In genomic region chr3:12991861-12992281, GRCh38 we compare ENCODE assay signal across 14 cellular contexts.
A peak's percentile ranks its signal among the peaks of the same experiment; 100 is the strongest.
DNase-seq lines count a peak whose midpoint lies in the region; ATAC-seq and TF ChIP-seq lines count a peak whose summit lies in the region.
"Had no signal": no experiment of that assay in that cellular context is flagged by ENCODE, and none has a peak within 500 bp of the region (broad histone marks: within the 10 kb centered on the region; RNA-seq: fewer than 3 reads in every experiment).

No MANE protein-coding gene starts in this region.

- H3K4me1 ChIP-seq in body of pancreas = peaks cover 44% of the 10 kb centered on the region
- peaks cover 10% of the 10 kb centered on the region for H3K4me1 ChIP-seq in muscle layer of colon (ENCODE audit: insufficient read depth, low read length)

- H3K27me3 ChIP-seq in body of pancreas = no peaks in the 10 kb centered on the region
- H3K27me3 ChIP-seq in muscle layer of colon (ENCODE audit: control insufficient read depth in 1 of 2, insufficient read depth in 2 of 2, low read length in 2 of 2) = no peaks in the 10 kb centered on the region

- CTCF ChIA-PET in HEK293T (lab: Yijun Ruan, JAX) = no interaction called here

- TF ChIP-seq CTCF in body of pancreas (IDR thresholded peaks at IDR 0.05) = no peak
- no peak for TF ChIP-seq CTCF in mesothelial cell of epicardium (IDR thresholded peaks at IDR 0.05; ENCODE audit: unreplicated experiment)

- intact Hi-C loops in body of pancreas (cut with DNase I) = no loop called here

- H3K4me1 Mint-ChIP-seq in IgD-negative memory B cell = peaks cover 38 to 60% (median 57%) of the 10 kb centered on the region in 3 donors
- peaks cover 10% of the 10 kb centered on the region for H3K4me1 Mint-ChIP-seq in mesothelial cell of epicardium

- H3K9ac ChIP-seq in muscle layer of colon (ENCODE audit: low read length) = no peak overlapping the region

- 0 to 29% methylated on average over 5 to 7 of the region's 9 CpGs for WGBS in body of pancreas, 2 donors

- DNase-seq in body of pancreas = peak; percentile 66 to 86 (median 76)
- no peak for DNase-seq in mesothelial cell of epicardium (ENCODE audit: low spot score in 2 of 2, unreplicated experiment in 2 of 2)
- no peak for DNase-seq in HEK293T (ENCODE audit: extremely low spot score)
- no peak for DNase-seq in T-helper 9 cell
- DNase-seq: activated CD4-positive, alpha-beta T cell treated with anti-CD3 and anti-CD28 coated beads, Interleukin-2, amount 50 U/mL, for 48 hours; erythroblast; Kasumi-1; NCI-H187; NCI-H510A had no signal

- H3K4me3 Mint-ChIP-seq in IgD-negative memory B cell (peak overlapping the region in 3 of 4 donors; percentile 1 to 80 (median 55)), mesothelial cell of epicardium (no peak overlapping the region)

- H3K4me3 ChIP-seq in body of pancreas = no peak overlapping the region
- no peak overlapping the region for H3K4me3 ChIP-seq in muscle layer of colon (ENCODE audit: low read depth in 1 of 2, low read length in 2 of 2)
- H3K4me3 ChIP-seq: psoas muscle had no signal

- no peaks in the 10 kb centered on the region for H3K36me3 ChIP-seq in body of pancreas (replicated peaks in 1 of 2; ENCODE audit: insufficient read depth in 1 of 2, low read depth in 2 of 2)
- no peaks in the 10 kb centered on the region for H3K36me3 ChIP-seq in muscle layer of colon (ENCODE audit: insufficient read depth, low read length)

- TF ChIP-seq POLR2A in body of pancreas (IDR thresholded peaks at IDR 0.05) = peak; percentile 19 to 66 (median 43)

- H3K27me3 Mint-ChIP-seq in IgD-negative memory B cell = no peaks in the 10 kb centered on the region
- H3K27me3 Mint-ChIP-seq in mesothelial cell of epicardium (ENCODE audit: low read depth) = peaks cover 9% of the 10 kb centered on the region

- H3K27ac ChIP-seq in body of pancreas = peak overlapping the region; percentile 71 to 90 (median 85)
- peak overlapping the region; percentile 24 for H3K27ac ChIP-seq in muscle layer of colon (ENCODE audit: low read depth, low read length)
- peak overlapping the region; percentile 20 for H3K27ac ChIP-seq in temporal lobe (ENCODE audit: low read depth, low read length)

- H3K9me3 ChIP-seq in body of pancreas (no peaks in the 10 kb centered on the region), muscle layer of colon (ENCODE audit: low read length) (no peaks in the 10 kb centered on the region)
- H3K9me3 ChIP-seq: psoas muscle had no signal

- peak overlapping the region in 1 of 3 donors; percentile 7 for H3K27ac Mint-ChIP-seq in IgD-negative memory B cell
- no peak overlapping the region for H3K27ac Mint-ChIP-seq in mesothelial cell of epicardium

- ATAC-seq in body of pancreas = peak; percentile 54

- POLR2A ChIA-PET in HEK293T (lab: Yijun Ruan, JAX) = no interaction called here

- H3K36me3 Mint-ChIP-seq in IgD-negative memory B cell (peaks cover 7% of the 10 kb centered on the region), mesothelial cell of epicardium (peaks cover 6% of the 10 kb centered on the region)

- H3K9me3 Mint-ChIP-seq in IgD-negative memory B cell = peaks cover 0 to 3% (median 0%) of the 10 kb centered on the region in 3 donors
- H3K9me3 Mint-ChIP-seq in mesothelial cell of epicardium = peaks cover 6% of the 10 kb centered on the region
- H3K9me3 Mint-ChIP-seq: CD14-positive monocyte had no signal

TF ChIP-seq in HEK293T, 16 proteins besides CTCF, POLR2A, EP300 and RAD21:
- TF ChIP-seq SUZ12 (IDR thresholded peaks at IDR 0.05) (no peak), BHLHE40 (IDR thresholded peaks at IDR 0.05; ENCODE audit: borderline replicate concordance) (no peak), FOXM1 (IDR thresholded peaks at IDR 0.05; ENCODE audit: borderline replicate concordance) (no peak), CTBP1 (IDR thresholded peaks at IDR 0.05; ENCODE audit: borderline replicate concordance) (no peak), ELF4 (IDR thresholded peaks at IDR 0.05) (no peak), ARNT (IDR thresholded peaks at IDR 0.05) (no peak), TARDBP (IDR thresholded peaks at IDR 0.05) (no peak), L3MBTL2 (conservative IDR thresholded peaks at IDR 0.05) (no peak), SP1 (IDR thresholded peaks at IDR 0.05) (no peak), PKNOX1 (IDR thresholded peaks at IDR 0.05) (no peak), LEF1 (IDR thresholded peaks at IDR 0.05; ENCODE audit: borderline replicate concordance) (no peak), FOXK2 (IDR thresholded peaks at IDR 0.05) (no peak)

Comparison
In these comparisons a context has a peak if more than half of its experiments do, and no peak if none do; other contexts are left out.
1. DNase-seq: peak in body of pancreas (4 of 4); none in mesothelial cell of epicardium (0 of 2), HEK293T (single experiment) and T-helper 9 cell (single experiment).
2. H3K27ac ChIP-seq: peak in every context shown above with its lines; median percentile 85 in body of pancreas; 24 in muscle layer of colon; 20 in temporal lobe.